Comparison of ENCODE assay signal across 21 cellular contexts in genomic region chr2:206080927-206081326, GRCh38.
"Had no signal": no experiment of that assay in that cellular context is flagged by ENCODE, and none has a peak within 500 bp of the region (broad histone marks: within the 10 kb centered on the region; RNA-seq: fewer than 3 reads in every experiment).

No MANE protein-coding gene starts in this region.

- H3K9me3 Mint-ChIP-seq: activated CD4-positive, alpha-beta memory T cell treated with anti-CD3 and anti-CD28 coated beads, Interleukin-2, amount 10 ng/mL, durations not matched to agents 7 days and 5 days; activated naive CD8-positive, alpha-beta T cell treated with anti-CD3 and anti-CD28 coated beads, Interleukin-2, amount 50 U/mL, for 24 hours; activated T-helper 2 cell treated with anti-CD3 and anti-CD28 coated beads, Interferon-gamma antibody, Interleukin-2, Interleukin-4, amounts not matched to agents 10 μg/mL and 5 μg/mL and 100 μg/mL, durations not matched to agents 14 hours and 24 hours and 36 hours; naive thymus-derived CD8-positive, alpha-beta T cell; stimulated activated memory B cell treated with anti-CD40 and anti-IgM and Interleukin-4, amounts not matched to agents 10 μg/mL and 1 μg/mL and 100 μg/mL, for 72 hours had no signal

- H3K36me3 ChIP-seq: brain microvascular endothelial cell, gastrocnemius medialis, heart left ventricle, neutrophil, sigmoid colon, thoracic aorta, upper lobe of right lung had no signal

- H3K27ac ChIP-seq: brain microvascular endothelial cell, coronary artery, gastrocnemius medialis, heart left ventricle, neutrophil, parathyroid adenoma, sigmoid colon, thoracic aorta, upper lobe of right lung had no signal

- H3K27me3 ChIP-seq: brain microvascular endothelial cell, gastrocnemius medialis, heart left ventricle, neutrophil, sigmoid colon, upper lobe of right lung had no signal

- H3K9ac ChIP-seq: parathyroid adenoma had no signal

- H2AFZ ChIP-seq: parathyroid adenoma had no signal

- DNase-seq: activated CD4-positive, alpha-beta memory T cell treated with anti-CD3 and anti-CD28 coated beads, Interleukin-2, amount 10 ng/mL, durations not matched to agents 7 days and 5 days; activated CD4-positive, alpha-beta T cell treated with anti-CD3 and anti-CD28 coated beads for 4 hours; activated CD8-positive, alpha-beta memory T cell treated with anti-CD3 and anti-CD28 coated beads, Interleukin-2, amount 10 ng/mL, durations not matched to agents 7 days and 5 days; activated naive CD4-positive, alpha-beta T cell treated with Interleukin-2 at 50 U/mL for 16 hours; activated naive CD8-positive, alpha-beta T cell treated with anti-CD3 and anti-CD28 coated beads, Interleukin-2, amount 50 U/mL, for 24 hours; anterior cingulate cortex; brain microvascular endothelial cell; central memory CD4-positive, alpha-beta T cell; gastrocnemius medialis; heart left ventricle; naive thymus-derived CD8-positive, alpha-beta T cell; sigmoid colon; stimulated activated CD4-positive, alpha-beta T cell treated with anti-CD3 and anti-CD28 coated beads, Interleukin-4, amount 100 ng/mL, for 4 hours; upper lobe of right lung had no signal

- H3K9me3 ChIP-seq: gastrocnemius medialis, heart left ventricle, neutrophil, sigmoid colon, thoracic aorta, upper lobe of right lung had no signal

- ATAC-seq: activated CD8-positive, alpha-beta memory T cell treated with anti-CD3 and anti-CD28 coated beads, Interleukin-2, amount 10 ng/mL, durations not matched to agents 7 days and 5 days; activated naive CD8-positive, alpha-beta T cell treated with anti-CD3 and anti-CD28 coated beads, Interleukin-2, amount 50 U/mL, for 24 hours; esophagus mucosa; gastrocnemius medialis; heart left ventricle; naive thymus-derived CD8-positive, alpha-beta T cell; stimulated activated memory B cell treated with anti-CD40 and anti-IgM and Interleukin-4, amounts not matched to agents 10 μg/mL and 1 μg/mL and 100 μg/mL, for 72 hours; upper lobe of right lung had no signal

- H3K4me3 ChIP-seq: coronary artery, gastrocnemius medialis, heart left ventricle, sigmoid colon, thoracic aorta, upper lobe of right lung had no signal

- H3K36me3 Mint-ChIP-seq: stimulated activated memory B cell treated with anti-CD40 and anti-IgM and Interleukin-4, amounts not matched to agents 10 μg/mL and 1 μg/mL and 100 μg/mL, for 72 hours had no signal

- H3K27ac Mint-ChIP-seq: activated CD4-positive, alpha-beta memory T cell treated with anti-CD3 and anti-CD28 coated beads, Interleukin-2, amount 10 ng/mL, durations not matched to agents 7 days and 5 days; activated CD8-positive, alpha-beta memory T cell treated with anti-CD3 and anti-CD28 coated beads, Interleukin-2, amount 10 ng/mL, durations not matched to agents 7 days and 5 days; activated naive CD8-positive, alpha-beta T cell treated with anti-CD3 and anti-CD28 coated beads, Interleukin-2, amount 50 U/mL, for 24 hours; activated T-helper 2 cell treated with anti-CD3 and anti-CD28 coated beads, Interferon-gamma antibody, Interleukin-2, Interleukin-4, amounts not matched to agents 10 μg/mL and 5 μg/mL and 100 μg/mL, durations not matched to agents 14 hours and 24 hours and 36 hours; stimulated activated memory B cell treated with anti-CD40 and anti-IgM and Interleukin-4, amounts not matched to agents 10 μg/mL and 1 μg/mL and 100 μg/mL, for 72 hours had no signal

- H3K4me3 Mint-ChIP-seq: activated CD4-positive, alpha-beta memory T cell treated with anti-CD3 and anti-CD28 coated beads, Interleukin-2, amount 10 ng/mL, durations not matched to agents 7 days and 5 days; activated CD8-positive, alpha-beta memory T cell treated with anti-CD3 and anti-CD28 coated beads, Interleukin-2, amount 10 ng/mL, durations not matched to agents 7 days and 5 days; activated naive CD8-positive, alpha-beta T cell treated with anti-CD3 and anti-CD28 coated beads, Interleukin-2, amount 50 U/mL, for 24 hours; stimulated activated memory B cell treated with anti-CD40 and anti-IgM and Interleukin-4, amounts not matched to agents 10 μg/mL and 1 μg/mL and 100 μg/mL, for 72 hours had no signal

- H3K27me3 Mint-ChIP-seq: activated CD4-positive, alpha-beta memory T cell treated with anti-CD3 and anti-CD28 coated beads, Interleukin-2, amount 10 ng/mL, durations not matched to agents 7 days and 5 days; activated CD8-positive, alpha-beta memory T cell treated with anti-CD3 and anti-CD28 coated beads, Interleukin-2, amount 10 ng/mL, durations not matched to agents 7 days and 5 days; activated naive CD8-positive, alpha-beta T cell treated with anti-CD3 and anti-CD28 coated beads, Interleukin-2, amount 50 U/mL, for 24 hours; naive thymus-derived CD8-positive, alpha-beta T cell; stimulated activated memory B cell treated with anti-CD40 and anti-IgM and Interleukin-4, amounts not matched to agents 10 μg/mL and 1 μg/mL and 100 μg/mL, for 72 hours had no signal
